Comparison of ENCODE assay signal across 35 cellular contexts in genomic region chr7:135012229-135012628, GRCh38.
"Had no signal": no experiment of that assay in that cellular context is flagged by ENCODE, and none has a peak within 500 bp of the region (broad histone marks: within the 10 kb centered on the region; RNA-seq: fewer than 3 reads in every experiment).

No MANE protein-coding gene starts in this region.

- H3K4me2 ChIP-seq: KMS-11 had no signal

- H3K36me3 ChIP-seq: MG63 had no signal

- DNase-seq: Karpas-422, Kasumi-1, MG63, MM.1S, MV-4-11, NCI-H1048, NCI-H1092, NCI-H1092 treated with DMSO at 0.1 percent for 48 hours, NCI-H1105, NCI-H1105 treated with DMSO at 0.1 percent for 48 hours, NCI-H1417, NCI-H1417 treated with DMSO at 0.1 percent for 48 hours, NCI-H1436, NCI-H1436 treated with DMSO at 0.1 percent for 48 hours, NCI-H146, NCI-H1694, NCI-H1694 treated with DMSO at 0.1 percent for 48 hours, NCI-H187, NCI-H187 treated with DMSO at 0.1 percent for 48 hours, NCI-H1930, NCI-H2029, NCI-H2029 treated with DMSO at 0.1 percent for 48 hours, NCI-H2081, NCI-H2081 treated with DMSO at 0.1 percent for 48 hours, NCI-H2107, NCI-H2171, NCI-H2171 treated with DMSO at 0.1 percent for 48 hours, NCI-H2227 treated with DMSO at 0.1 percent for 48 hours, NCI-H226, NCI-H345, NCI-H446, NCI-H446 treated with DMSO at 0.1 percent for 48 hours, NCI-H510A, NCI-H510A treated with DMSO at 0.1 percent for 48 hours had no signal

- H3K27ac ChIP-seq: KMS-11 had no signal

- H3K4me3 ChIP-seq: MG63 had no signal

- H3K9me3 ChIP-seq: MG63 had no signal

- H3K27me3 ChIP-seq: MG63 had no signal

- H3K9ac ChIP-seq: KMS-11 had no signal
